Comparison of ENCODE assay signal across 8 cellular contexts in the genomic region with DNA sequence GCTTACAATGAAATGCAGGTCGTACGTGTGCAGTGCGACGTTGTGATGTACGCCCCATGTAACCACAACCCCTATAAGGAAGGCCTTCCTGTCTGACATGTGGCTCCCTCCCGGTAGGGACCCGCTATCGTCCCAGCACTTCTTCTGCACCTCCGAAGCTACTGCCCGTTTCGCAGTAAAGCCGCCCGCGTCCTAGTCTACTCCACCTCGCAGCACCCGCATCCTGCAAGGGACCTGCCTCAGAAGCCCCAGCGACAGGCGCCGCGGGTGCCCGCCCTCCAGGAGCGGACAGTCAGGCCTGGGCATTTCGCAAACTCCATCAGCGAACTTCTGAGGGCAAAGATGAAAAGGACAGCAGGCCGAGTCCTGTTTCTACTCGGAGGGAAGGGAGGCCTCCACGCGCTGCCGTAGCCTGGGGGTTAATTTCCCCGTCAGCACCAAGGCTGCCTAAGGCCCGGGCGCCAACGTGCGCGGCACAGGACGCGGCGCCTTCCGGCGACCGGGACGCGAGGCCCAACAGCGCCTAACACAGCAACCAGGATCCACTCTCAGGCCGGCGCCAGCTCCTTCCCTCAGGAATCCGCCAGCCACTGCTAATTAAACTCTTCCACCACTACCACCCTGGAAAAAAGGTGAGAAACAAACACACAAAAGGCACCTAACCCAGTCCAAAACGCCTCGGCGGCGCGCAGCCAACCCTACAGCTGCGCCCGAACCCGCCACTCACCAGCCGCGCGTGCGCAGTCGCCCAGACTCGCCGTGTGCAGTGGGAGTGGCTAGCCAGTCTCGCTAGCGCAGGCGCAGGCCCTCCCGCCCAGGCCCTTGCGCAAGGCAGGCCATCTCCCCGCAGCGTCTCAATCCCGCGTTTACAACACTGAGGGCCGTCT. TPM values are rescaled to one million over a fixed set of nuclear protein-coding genes. Genes with fewer than 3 reads are reported as not detected.
A peak's percentile ranks its signal among the peaks of the same experiment; 100 is the strongest.
DNase-seq lines count a peak whose midpoint lies in the region; TF ChIP-seq lines count a peak whose summit lies in the region.

A gene with protein sequence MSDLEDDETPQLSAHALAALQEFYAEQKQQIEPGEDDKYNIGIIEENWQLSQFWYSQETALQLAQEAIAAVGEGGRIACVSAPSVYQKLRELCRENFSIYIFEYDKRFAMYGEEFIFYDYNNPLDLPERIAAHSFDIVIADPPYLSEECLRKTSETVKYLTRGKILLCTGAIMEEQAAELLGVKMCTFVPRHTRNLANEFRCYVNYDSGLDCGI (minus strand): TSS at position 768 of the 887 bp plus-strand sequence. CDS start 16,363 bp downstream, outside the sequence.

- H3K36me3 Mint-ChIP-seq in activated naive CD4-positive, alpha-beta T cell treated with anti-CD3 and anti-CD28 coated beads, Interleukin-2, amount 10 ng/mL, durations not matched to agents 7 days and 5 days = peaks cover 47% of the 10 kb centered on the region

- peaks cover 10% of the 10 kb centered on the region for H3K9me3 Mint-ChIP-seq in activated naive CD4-positive, alpha-beta T cell treated with anti-CD3 and anti-CD28 coated beads, Interleukin-2, amount 10 ng/mL, durations not matched to agents 7 days and 5 days

- peak within 1 kb of the TSS; percentile 68 for H3K4me3 ChIP-seq in HFF-Myc (replicated peaks; ENCODE audit: low read depth, low read length)

- H3K4me1 Mint-ChIP-seq in activated naive CD4-positive, alpha-beta T cell treated with anti-CD3 and anti-CD28 coated beads, Interleukin-2, amount 10 ng/mL, durations not matched to agents 7 days and 5 days = peaks cover 41% of the 10 kb centered on the region

- CTCF ChIA-PET in activated naive CD4-positive, alpha-beta T cell treated with anti-CD3 and anti-CD28 coated beads, Interleukin-2, amount 10 ng/mL, durations not matched to agents 7 days and 5 days (lab: Charles Lee) = no interaction called here

- peak within 1 kb of the TSS; percentile 99 for H3K27ac Mint-ChIP-seq in activated naive CD4-positive, alpha-beta T cell treated with anti-CD3 and anti-CD28 coated beads, Interleukin-2, amount 10 ng/mL, durations not matched to agents 7 days and 5 days

- TF ChIP-seq CTCF in HFF-Myc (IDR thresholded peaks at IDR 0.05; ENCODE audit: low read depth, low read length, missing control alignments) = no peak

- peak; percentile 78 for DNase-seq in GM04504 (ENCODE audit: low read depth)
- DNase-seq in HFF-Myc (ENCODE audit: extremely low read depth, low read depth) = peak; percentile 66
- DNase-seq in NAMALWA (ENCODE audit: low spot score) = peak; percentile 95
- peak; percentile 90 for DNase-seq in SK-MEL-5 (ENCODE audit: low read depth, low spot score)
- DNase-seq in activated naive CD4-positive, alpha-beta T cell treated with anti-CD3 and anti-CD28 coated beads, Interleukin-2, amount 10 ng/mL, durations not matched to agents 7 days and 5 days = peak; percentile 95
- peak; percentile 87 for DNase-seq in germinal center (ENCODE audit: low spot score)
- DNase-seq in non-pigmented ciliary epithelial cell (ENCODE audit: low read depth) = peak; percentile 68
- peak; percentile 92 for DNase-seq in superior temporal gyrus (ENCODE audit: extremely low spot score)

- in situ Hi-C loops in SK-MEL-5 (cut with HindIII; ENCODE audit: low pct_unique_long_range_greater_than_20kb, low sequenced_read_pairs) = no loop called here

- no peaks in the 10 kb centered on the region for H3K27me3 Mint-ChIP-seq in activated naive CD4-positive, alpha-beta T cell treated with anti-CD3 and anti-CD28 coated beads, Interleukin-2, amount 10 ng/mL, durations not matched to agents 7 days and 5 days

- peak within 1 kb of the TSS; percentile 89 for H3K4me3 Mint-ChIP-seq in activated naive CD4-positive, alpha-beta T cell treated with anti-CD3 and anti-CD28 coated beads, Interleukin-2, amount 10 ng/mL, durations not matched to agents 7 days and 5 days

RNA-seq across cellular contexts. Expression of the gene that starts here (rescaled TPM):
- total RNA-seq in SK-MEL-5 (2014; rRNA removed; shearing (Covaris generic)) = 3.1 and 3.4 TPM in 2 replicates
- polyA plus RNA-seq in SK-MEL-5 (2015; cell fraction: cytosol; rRNA removed) = 1.4 and 3.2 TPM in 2 replicates
- polyA plus RNA-seq in SK-MEL-5 (2015; cell fraction: nucleus; rRNA removed) = 0.39 TPM in 2 replicates

Comparison
In these comparisons a context has a peak if more than half of its experiments do, and no peak if none do; other contexts are left out.
1. Peak in every context shown above with its lines: DNase-seq and H3K4me3 ChIP-seq.